13 cellular contexts compared by ENCODE assay signal in the genomic region with DNA sequence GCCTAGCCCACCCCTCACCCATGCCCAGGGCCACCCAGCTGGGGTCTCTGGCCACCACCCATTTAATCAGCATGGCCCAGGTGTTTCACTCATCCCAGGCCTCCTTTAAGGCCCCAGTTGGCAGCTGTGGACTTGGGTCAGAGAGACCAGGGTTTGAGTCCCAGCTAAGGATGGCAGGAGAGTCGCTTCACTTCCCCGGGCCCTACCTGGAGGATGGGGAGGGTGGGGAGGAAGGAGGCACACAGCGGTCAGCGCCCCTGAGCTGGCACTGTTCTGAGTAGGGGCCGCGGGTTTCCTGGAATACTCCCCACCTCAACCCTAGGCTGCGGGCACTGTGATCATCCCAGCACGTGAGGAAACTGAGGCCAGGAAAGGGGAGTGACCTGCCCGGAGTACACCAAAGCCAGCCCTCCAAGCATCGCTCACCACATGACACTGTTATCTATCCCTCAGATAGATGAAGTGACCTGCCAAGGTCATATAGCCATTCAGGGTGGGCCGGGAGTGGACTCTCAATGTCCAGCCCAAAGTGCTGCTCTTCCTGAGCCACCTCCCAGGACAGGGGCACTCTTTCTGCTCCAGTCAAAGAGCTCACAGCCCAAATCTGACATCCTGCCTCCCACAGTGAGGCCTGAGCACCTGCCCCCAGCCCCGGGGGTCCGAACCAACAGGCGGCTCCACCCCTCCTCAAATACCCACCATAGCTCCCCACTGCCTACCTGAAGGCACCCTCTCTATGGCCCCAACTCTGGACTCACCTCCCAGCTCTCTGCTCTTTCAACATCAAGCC. TPM values are rescaled to one million over a fixed set of nuclear protein-coding genes. Genes with fewer than 3 reads are reported as not detected.
DNase-seq lines count a peak whose midpoint lies in the region; ATAC-seq, FAIRE-seq and TF ChIP-seq lines count a peak whose summit lies in the region.
"Had no signal": no experiment of that assay in that cellular context is flagged by ENCODE, and none has a peak within 500 bp of the region (broad histone marks: within the 10 kb centered on the region; RNA-seq: fewer than 3 reads in every experiment).

No MANE protein-coding gene starts in this region.

- H3K27ac ChIP-seq in breast epithelium: peak overlapping the region; percentile 88 to 91
- peak overlapping the region; percentile 78 to 83 for H3K27ac ChIP-seq in mucosa of rectum (ENCODE audit: low read depth in 2 of 2, low read length in 2 of 2)
- H3K27ac ChIP-seq in suprapubic skin: peak overlapping the region; percentile 97

- no peaks in the 10 kb centered on the region for H3K9me2 ChIP-seq in Loucy (replicated peaks; ENCODE audit: low read depth, low read length)

- peaks cover 46% of the 10 kb centered on the region for H3K4me1 ChIP-seq in Loucy (ENCODE audit: insufficient read depth, low read length, poor library complexity, severe bottlenecking)
- H3K4me1 ChIP-seq in breast epithelium: peaks cover 29 to 38% of the 10 kb centered on the region in 2 donors
- peaks cover 58 to 63% of the 10 kb centered on the region in 2 donors for H3K4me1 ChIP-seq in mucosa of rectum (ENCODE audit: control insufficient read depth in 2 of 2, insufficient read depth in 2 of 2, low read length in 2 of 2)
- peaks cover 68% of the 10 kb centered on the region for H3K4me1 ChIP-seq in suprapubic skin

- ATAC-seq in GM21526 (IDR thresholded peaks at IDR 0.05; ENCODE audit: low FRiP score, unreplicated experiment): no peak

- peak overlapping the region; percentile 99 for H3K4me2 ChIP-seq in Loucy (ENCODE audit: low read depth, low read length, poor library complexity, severe bottlenecking)

- H3K4me3 ChIP-seq in Loucy (ENCODE audit: low read length, poor library complexity, severe bottlenecking) (no peak overlapping the region), breast epithelium (peak overlapping the region in 1 of 3 donors; percentile 63), mucosa of rectum (ENCODE audit: low read length in 2 of 2) (no peak overlapping the region), suprapubic skin (peak overlapping the region; percentile 95)

- no peak for FAIRE-seq in RCC 7860 (lab: Jason Lieb, UNC)
- FAIRE-seq: D721Med had no signal

- intact Hi-C loops in breast epithelium (cut with DNase I; ENCODE audit: low total_unique reads): no loop called here

- H4K20me1 ChIP-seq in Loucy (ENCODE audit: insufficient read depth, low read length, poor library complexity, severe bottlenecking): peaks cover 48% of the 10 kb centered on the region

- no peak for TF ChIP-seq EP300 in suprapubic skin (IDR thresholded peaks at IDR 0.05)

- H3K9ac ChIP-seq in Loucy (ENCODE audit: low read depth, low read length, poor library complexity, severe bottlenecking) (no peak overlapping the region), mucosa of rectum (ENCODE audit: low read depth in 1 of 2, low read length in 2 of 2) (peak overlapping the region; percentile 35 to 72)

- H3K9me3 ChIP-seq in Loucy (ENCODE audit: insufficient read depth, low read depth, low read length) (no peaks in the 10 kb centered on the region), breast epithelium (no peaks in the 10 kb centered on the region), mucosa of rectum (ENCODE audit: control insufficient read depth in 2 of 2, low read length in 2 of 2) (no peaks in the 10 kb centered on the region), suprapubic skin (no peaks in the 10 kb centered on the region)

- WGBS in suprapubic skin: 93% methylated on average over 10 of the region's 14 CpGs

- TF ChIP-seq CTCF in Loucy (conservative IDR thresholded peaks at IDR 0.05; ENCODE audit: low read length) (no peak), breast epithelium (IDR thresholded peaks at IDR 0.05) (no peak), suprapubic skin (IDR thresholded peaks at IDR 0.05) (no peak)

- no peak overlapping the region for H2AFZ ChIP-seq in Loucy (ENCODE audit: low read length)

- DNase-seq in breast epithelium (ENCODE audit: low spot score in 2 of 2) (no peak), suprapubic skin (ENCODE audit: low spot score in 2 of 2) (no peak), RCC 7860 (ENCODE audit: low spot score) (no peak), NOMO-1 treated with dmso at 0.1 percent for 144 hours (lab: John Stamatoyannopoulos, UW; ENCODE audit: unreplicated experiment) (no peak), GM19238 (ENCODE audit: insufficient read length, low spot score) (no peak)
- DNase-seq: activated CD4-positive, alpha-beta T cell treated with anti-CD3 and anti-CD28 coated beads, Interleukin-2, amount 10 ng/mL, durations not matched to agents 24 days and 14 days; activated naive CD4-positive, alpha-beta T cell; islet precursor cell had no signal

- peaks cover 59% of the 10 kb centered on the region for H3K79me2 ChIP-seq in Loucy (ENCODE audit: insufficient read depth, low read length)

- no peaks in the 10 kb centered on the region for H3K27me3 ChIP-seq in Loucy (ENCODE audit: insufficient read depth, low read length, poor library complexity, severe bottlenecking)
- no peaks in the 10 kb centered on the region for H3K27me3 ChIP-seq in breast epithelium
- no peaks in the 10 kb centered on the region for H3K27me3 ChIP-seq in mucosa of rectum (ENCODE audit: control insufficient read depth in 2 of 2, insufficient read depth in 2 of 2, low read length in 2 of 2)
- no peaks in the 10 kb centered on the region for H3K27me3 ChIP-seq in suprapubic skin

- no peaks in the 10 kb centered on the region for H3F3A ChIP-seq in Loucy (ENCODE audit: low read depth)

- H3K36me3 ChIP-seq in Loucy (ENCODE audit: insufficient read depth, low read length) (no peaks in the 10 kb centered on the region), breast epithelium (no peaks in the 10 kb centered on the region), mucosa of rectum (ENCODE audit: control insufficient read depth in 2 of 2, insufficient read depth in 2 of 2, low read length in 2 of 2) (no peaks in the 10 kb centered on the region), suprapubic skin (no peaks in the 10 kb centered on the region)

- TF ChIP-seq POLR2A in breast epithelium (IDR thresholded peaks at IDR 0.05): no peak
- no peak for TF ChIP-seq POLR2A in suprapubic skin (IDR thresholded peaks at IDR 0.05)

RNA-seq across cellular contexts. Expression of a gene that starts 3.4 kb away (rescaled TPM):
- total RNA-seq in breast epithelium: under 1 TPM in 1 of 3 donors, not detected in 2; 0.73 TPM
- 1 to 10 TPM in 3 of 4 donors, not detected in 1; 1.3 to 3.9 (median 1.5) TPM for total RNA-seq in suprapubic skin
- total RNA-seq: SK-MEL-5 had no signal

RNA-seq across cellular contexts. Expression of a gene that starts 5.4 kb away (rescaled TPM):
- 100 to 1,000 TPM in 1 of 3 donors, 10 to 100 TPM in 2; 56.5 to 248 (median 87.5) TPM for total RNA-seq in breast epithelium
- 100 to 1,000 TPM; 107 to 159 (median 138) TPM for total RNA-seq in suprapubic skin

RNA-seq across cellular contexts. Expression of a gene that starts 29.1 kb away (rescaled TPM):
- 10 to 100 TPM; 33.1 to 52.8 (median 38.3) TPM for total RNA-seq in breast epithelium
- total RNA-seq in suprapubic skin: 10 to 100 TPM; 32.4 to 61.1 (median 45.7) TPM
